In the genomic region with DNA sequence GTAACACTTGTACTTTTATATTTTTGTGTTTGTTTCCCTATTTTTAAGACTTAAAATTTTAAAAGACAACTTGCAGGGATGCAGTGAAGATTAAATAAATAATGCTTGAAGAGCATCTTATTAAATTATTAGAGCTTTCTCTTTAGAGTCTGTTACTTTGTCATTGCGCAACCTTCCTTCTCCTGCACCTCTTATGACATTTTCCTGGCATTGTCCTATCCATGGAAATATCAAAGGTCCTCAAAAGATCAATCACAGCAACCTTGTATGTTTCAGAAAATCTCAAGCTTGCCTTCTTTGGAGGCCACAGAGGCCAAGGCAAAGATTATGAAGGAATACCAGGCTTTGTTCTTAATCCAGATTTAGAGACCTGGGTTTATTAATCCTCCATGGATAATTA, we compare ENCODE assay signal across 26 cellular contexts.
"Had no signal": no experiment of that assay in that cellular context is flagged by ENCODE, and none has a peak within 500 bp of the region (broad histone marks: within the 10 kb centered on the region; RNA-seq: fewer than 3 reads in every experiment).

No MANE protein-coding gene starts in this region.

- FAIRE-seq: pancreas had no signal

- DNase-seq: naive thymus-derived CD4-positive, alpha-beta T cell; natural killer cell; pancreas; psoas muscle; right cardiac atrium; spleen; stimulated activated CD4-positive, alpha-beta T cell treated with anti-CD3 and anti-CD28 coated beads, Interleukin-12 subunit alpha, Interleukin-12 subunit beta, amount 100 ng/mL, for 4 hours; stimulated activated CD4-positive, alpha-beta T cell treated with anti-CD3 and anti-CD28 coated beads, Interleukin-1b, Interleukin-23, amount 100 ng/mL, for 48 hours; stimulated activated CD4-positive, alpha-beta T cell treated with anti-CD3 and anti-CD28 coated beads, Interleukin-4, amount 100 ng/mL, for 1 hour; stimulated activated CD4-positive, alpha-beta T cell treated with anti-CD3 and anti-CD28 coated beads, Interleukin-4, amount 100 ng/mL, for 4 hours; stimulated activated CD8-positive, alpha-beta memory T cell treated with anti-CD3 and anti-CD28 coated beads, Interleukin-4, amount 100 ng/mL, for 48 hours; stimulated activated naive CD4-positive, alpha-beta T cell; stimulated activated naive CD8-positive, alpha-beta T cell treated with anti-CD3 and anti-CD28 coated beads, Interleukin-15, amount 100 ng/mL, for 72 hours; stimulated activated naive CD8-positive, alpha-beta T cell treated with anti-CD3 and anti-CD28 coated beads, Interleukin-15, Interleukin-2, amounts not matched to agents 100 U/mL and 50 U/mL, for 24 hours; substantia nigra; testis; tibial artery; transverse colon; upper lobe of right lung; uterus had no signal

- H3K9me3 ChIP-seq: pancreas, psoas muscle, testis, upper lobe of right lung had no signal

- H3K4me2 ChIP-seq: neural progenitor cell, smooth muscle cell had no signal

- H2AFZ ChIP-seq: neural progenitor cell had no signal

- H3K4me1 ChIP-seq: neural progenitor cell, pancreas, psoas muscle, spleen, suprapubic skin, testis, tibial artery, transverse colon, upper lobe of right lung, uterus had no signal

- H3K27ac ChIP-seq: neural progenitor cell, pancreas, psoas muscle, skin epidermis, spleen, suprapubic skin, testis, tibial artery, transverse colon, upper lobe of right lung, uterus had no signal

- H3K4me3 ChIP-seq: neural progenitor cell, pancreas, psoas muscle, skin epidermis, smooth muscle cell, spleen, suprapubic skin, testis, tibial artery, transverse colon, upper lobe of right lung, uterus had no signal

- H3K9ac ChIP-seq: neural progenitor cell had no signal

- H3K27me3 ChIP-seq: neural progenitor cell, pancreas, spleen, suprapubic skin, testis, tibial artery, transverse colon, upper lobe of right lung, uterus had no signal

- ATAC-seq: naive thymus-derived CD4-positive, alpha-beta T cell; natural killer cell; pancreas; psoas muscle; right cardiac atrium; sciatic nerve; stimulated activated memory B cell treated with anti-CD40 and anti-IgM and Interleukin-4, amounts not matched to agents 10 μg/mL and 1 μg/mL and 100 μg/mL, for 72 hours; stimulated activated naive CD8-positive, alpha-beta T cell treated with anti-CD3 and anti-CD28 coated beads, Interleukin-15, amount 100 ng/mL, for 72 hours; stimulated activated naive CD8-positive, alpha-beta T cell treated with anti-CD3 and anti-CD28 coated beads, Interleukin-15, Interleukin-2, amounts not matched to agents 100 U/mL and 50 U/mL, for 24 hours; upper lobe of right lung had no signal

- H3K36me3 ChIP-seq: neural progenitor cell, pancreas, spleen, suprapubic skin, tibial artery, transverse colon, upper lobe of right lung, uterus had no signal
